In genomic region chr1:62917805-62918204, GRCh38 we compare ENCODE assay signal across 33 cellular contexts.
"Had no signal": no experiment of that assay in that cellular context is flagged by ENCODE, and none has a peak within 500 bp of the region (broad histone marks: within the 10 kb centered on the region; RNA-seq: fewer than 3 reads in every experiment).

No MANE protein-coding gene starts in this region.

- H3K4me3 ChIP-seq: ascending aorta, cardiac muscle cell, MG63, Peyer's patch had no signal

- ATAC-seq: activated CD8-positive, alpha-beta T cell treated with anti-CD3 and anti-CD28 coated beads for 36 hours; activated T-cell treated with anti-CD3 and anti-CD28 coated beads, Interleukin-2, amount 50 U/mL, for 72 hours; activated T-helper 17 cell treated with anti-CD3 and anti-CD28 coated beads, Interleukin-2, amount 50 U/mL, for 72 hours; PC-3; Right ventricle myocardium inferior had no signal

- H3K4me3 Mint-ChIP-seq: activated CD4-positive, alpha-beta T cell treated with anti-CD3 and anti-CD28 coated beads, Interleukin-2, amount 10 ng/mL, durations not matched to agents 24 days and 14 days; activated CD8-positive, alpha-beta T cell treated with anti-CD3 and anti-CD28 coated beads for 36 hours; activated naive CD4-positive, alpha-beta T cell treated with anti-CD3 and anti-CD28 coated beads, Interleukin-2, amount 50 U/mL, for 24 hours; activated naive CD8-positive, alpha-beta T cell treated with anti-CD3 and anti-CD28 coated beads, Interleukin-2, amount 10 ng/mL, durations not matched to agents 7 days and 5 days; activated T-cell treated with anti-CD3 and anti-CD28 coated beads, Interleukin-2, amount 50 U/mL, for 72 hours; activated T-helper 17 cell treated with anti-CD3 and anti-CD28 coated beads, Interleukin-2, amount 50 U/mL, for 72 hours had no signal

- H3K9me3 ChIP-seq: ascending aorta, MG63, Peyer's patch had no signal

- H3K27ac ChIP-seq: ascending aorta, cardiac muscle cell, Peyer's patch, RWPE1, VCaP had no signal

- DNase-seq: activated CD4-positive, alpha-beta T cell treated with anti-CD3 and anti-CD28 coated beads, Interleukin-2, amount 10 ng/mL, durations not matched to agents 24 days and 14 days; activated CD4-positive, alpha-beta T cell treated with anti-CD3 and anti-CD28 coated beads, Interleukin-2, amount 50 U/mL, for 4 hours; activated CD8-positive, alpha-beta T cell treated with anti-CD3 and anti-CD28 coated beads for 36 hours; activated gamma-delta T cell; activated naive CD4-positive, alpha-beta T cell treated with Interleukin-2 at 50 U/mL for 16 hours; activated naive CD8-positive, alpha-beta T cell treated with anti-CD3 and anti-CD28 coated beads, Interleukin-2, amount 10 ng/mL, durations not matched to agents 7 days and 5 days; activated T-cell treated with anti-CD3 and anti-CD28 coated beads, Interleukin-2, amount 50 U/mL, for 1 hour; activated T-cell treated with anti-CD3 and anti-CD28 coated beads, Interleukin-2, amount 50 U/mL, for 72 hours; amygdala; Kasumi-1; MG63; NCI-H1048; NCI-H1105 treated with DMSO at 0.1 percent for 48 hours; NCI-H1436 treated with DMSO at 0.1 percent for 48 hours; NCI-H1694 treated with DMSO at 0.1 percent for 48 hours; NCI-H2029; NCI-H345; NCI-H526; NCI-H748 treated with DMSO at 0.1 percent for 48 hours; NK-92 treated with Interleukin-12 subunit alpha and Interleukin-12 subunit beta, amount 100 ng/mL, for 24 hours; PC-3; Peyer's patch; SW 1271; T-helper 1 cell; T-helper 2 cell; T-helper 9 cell had no signal

- H3K36me3 Mint-ChIP-seq: activated naive CD4-positive, alpha-beta T cell treated with anti-CD3 and anti-CD28 coated beads, Interleukin-2, amount 50 U/mL, for 24 hours; activated naive CD8-positive, alpha-beta T cell treated with anti-CD3 and anti-CD28 coated beads, Interleukin-2, amount 10 ng/mL, durations not matched to agents 7 days and 5 days had no signal

- H3K9me3 Mint-ChIP-seq: activated CD4-positive, alpha-beta T cell treated with anti-CD3 and anti-CD28 coated beads, Interleukin-2, amount 10 ng/mL, durations not matched to agents 24 days and 14 days; activated naive CD4-positive, alpha-beta T cell treated with anti-CD3 and anti-CD28 coated beads, Interleukin-2, amount 50 U/mL, for 24 hours; activated T-cell treated with anti-CD3 and anti-CD28 coated beads, Interleukin-2, amount 50 U/mL, for 72 hours; activated T-helper 17 cell treated with anti-CD3 and anti-CD28 coated beads, Interleukin-2, amount 50 U/mL, for 72 hours had no signal

- H3K27ac Mint-ChIP-seq: activated CD4-positive, alpha-beta T cell treated with anti-CD3 and anti-CD28 coated beads, Interleukin-2, amount 10 ng/mL, durations not matched to agents 24 days and 14 days; activated CD8-positive, alpha-beta T cell treated with anti-CD3 and anti-CD28 coated beads for 36 hours; activated naive CD4-positive, alpha-beta T cell treated with anti-CD3 and anti-CD28 coated beads, Interleukin-2, amount 50 U/mL, for 24 hours; activated naive CD8-positive, alpha-beta T cell treated with anti-CD3 and anti-CD28 coated beads, Interleukin-2, amount 10 ng/mL, durations not matched to agents 7 days and 5 days; activated T-cell treated with anti-CD3 and anti-CD28 coated beads, Interleukin-2, amount 50 U/mL, for 72 hours; activated T-helper 17 cell treated with anti-CD3 and anti-CD28 coated beads, Interleukin-2, amount 50 U/mL, for 72 hours had no signal

- H3K4me1 Mint-ChIP-seq: activated CD4-positive, alpha-beta T cell treated with anti-CD3 and anti-CD28 coated beads, Interleukin-2, amount 10 ng/mL, durations not matched to agents 24 days and 14 days; activated naive CD4-positive, alpha-beta T cell treated with anti-CD3 and anti-CD28 coated beads, Interleukin-2, amount 50 U/mL, for 24 hours; activated naive CD8-positive, alpha-beta T cell treated with anti-CD3 and anti-CD28 coated beads, Interleukin-2, amount 10 ng/mL, durations not matched to agents 7 days and 5 days; activated T-helper 17 cell treated with anti-CD3 and anti-CD28 coated beads, Interleukin-2, amount 50 U/mL, for 72 hours had no signal

- H3K4me1 ChIP-seq: ascending aorta, Peyer's patch had no signal

- H3K36me3 ChIP-seq: ascending aorta, cardiac muscle cell, MG63, Peyer's patch had no signal

- H3K27me3 ChIP-seq: ascending aorta, cardiac muscle cell, Peyer's patch had no signal
